Comparison of ENCODE assay signal across 7 cellular contexts in genomic region chr11:57457643-57458023, GRCh38. TPM values are rescaled to one million over a fixed set of nuclear protein-coding genes. Genes with fewer than 3 reads are reported as not detected.
DNase-seq lines count a peak whose midpoint lies in the region; ATAC-seq lines count a peak whose summit lies in the region.

No MANE protein-coding gene starts in this region.

- peaks cover 21% of the 10 kb centered on the region for H3K4me1 Mint-ChIP-seq in activated naive CD8-positive, alpha-beta T cell treated with anti-CD3 and anti-CD28 coated beads for 36 hours

- peaks cover 6% of the 10 kb centered on the region for H3K4me1 ChIP-seq in rectal smooth muscle tissue (ENCODE audit: control insufficient read depth, insufficient read depth, low read length)

- DNase-seq in activated naive CD8-positive, alpha-beta T cell treated with anti-CD3 and anti-CD28 coated beads for 36 hours, result no peak
- DNase-seq in hippocampal formation (lab: John Stamatoyannopoulos, UW), result no peak
- no peak for DNase-seq in COLO668 (lab: John Stamatoyannopoulos, UW; ENCODE audit: unreplicated experiment)

- peak overlapping the region; percentile 42 for H3K4me3 Mint-ChIP-seq in activated naive CD8-positive, alpha-beta T cell treated with anti-CD3 and anti-CD28 coated beads for 36 hours

- H3K9ac ChIP-seq in rectal smooth muscle tissue (ENCODE audit: low read length), result no peak overlapping the region

- H3K4me3 ChIP-seq in rectal smooth muscle tissue (ENCODE audit: low read length), result peak overlapping the region; percentile 15

- peak; percentile 32 for ATAC-seq in GM19351 (IDR thresholded peaks at IDR 0.05; ENCODE audit: unreplicated experiment)
- ATAC-seq in HG02973 (IDR thresholded peaks at IDR 0.05; ENCODE audit: unreplicated experiment), result peak; percentile 21
- no peak for ATAC-seq in GM21447 (IDR thresholded peaks at IDR 0.05; ENCODE audit: unreplicated experiment)

- H3K36me3 ChIP-seq in rectal smooth muscle tissue (ENCODE audit: control insufficient read depth, insufficient read depth, low read length), result no peaks in the 10 kb centered on the region

- H3K27me3 Mint-ChIP-seq in activated naive CD8-positive, alpha-beta T cell treated with anti-CD3 and anti-CD28 coated beads for 36 hours, result peaks cover 44% of the 10 kb centered on the region

- no peaks in the 10 kb centered on the region for H3K36me3 Mint-ChIP-seq in activated naive CD8-positive, alpha-beta T cell treated with anti-CD3 and anti-CD28 coated beads for 36 hours

- H3K27ac Mint-ChIP-seq in activated naive CD8-positive, alpha-beta T cell treated with anti-CD3 and anti-CD28 coated beads for 36 hours, result no peak overlapping the region

- H3K27ac ChIP-seq in rectal smooth muscle tissue (ENCODE audit: low read depth, low read length), result no peak overlapping the region

- H3K27me3 ChIP-seq in rectal smooth muscle tissue (ENCODE audit: control insufficient read depth, insufficient read depth, low read length), result peaks cover 33% of the 10 kb centered on the region

- no peaks in the 10 kb centered on the region for H3K9me3 Mint-ChIP-seq in activated naive CD8-positive, alpha-beta T cell treated with anti-CD3 and anti-CD28 coated beads for 36 hours

RNA-seq across cellular contexts. Expression of gene RTN4RL2, which starts 2.7 kb away (rescaled TPM):
- total RNA-seq in activated naive CD8-positive, alpha-beta T cell treated with anti-CD3 and anti-CD28 coated beads for 36 hours, result under 1 TPM; 0.43 to 0.44 TPM

RNA-seq across cellular contexts. Expression of gene SLC43A3, which starts 30.7 kb away (rescaled TPM):
- 100 to 1,000 TPM; 331 to 348 TPM for total RNA-seq in activated naive CD8-positive, alpha-beta T cell treated with anti-CD3 and anti-CD28 coated beads for 36 hours

RNA-seq across cellular contexts. Expression of gene SLC43A1, which starts 57.9 kb away (rescaled TPM):
- 10 to 100 TPM; 36.8 to 37.1 TPM for total RNA-seq in activated naive CD8-positive, alpha-beta T cell treated with anti-CD3 and anti-CD28 coated beads for 36 hours
